1 cellular context compared by ENCODE assay signal in the genomic region with DNA sequence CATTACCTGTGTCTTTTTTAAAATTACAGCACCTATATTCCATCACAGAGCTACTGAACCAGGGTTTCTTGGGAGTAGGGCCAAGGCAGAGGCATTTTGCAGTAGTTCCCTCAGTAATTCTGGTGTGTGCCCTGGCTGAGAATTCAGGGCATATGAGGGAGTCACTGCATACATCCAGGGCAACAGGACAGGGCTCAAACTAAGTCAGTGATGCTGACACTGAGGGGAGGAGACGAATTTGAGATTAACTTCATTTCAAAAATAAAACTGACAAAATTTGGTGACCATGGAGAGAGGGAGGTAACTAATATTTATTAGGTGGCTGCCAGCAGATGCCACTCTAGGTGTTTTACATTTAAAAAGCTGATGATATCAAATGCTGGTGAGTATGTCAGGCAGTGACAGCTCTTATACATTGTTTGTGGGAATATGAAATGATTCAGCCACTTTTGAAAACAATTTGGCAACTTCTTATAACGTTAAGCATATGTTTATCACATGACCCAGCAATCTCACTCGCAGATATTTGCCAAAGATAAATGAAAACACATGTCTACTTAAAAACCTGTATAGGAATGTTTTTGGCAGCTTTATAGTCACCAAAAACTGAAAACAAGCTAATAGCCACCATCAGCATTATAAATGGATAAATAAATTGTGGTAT.
A peak's percentile ranks its signal among the peaks of the same experiment; 100 is the strongest.
TF ChIP-seq lines count a peak whose summit lies in the region.

No MANE protein-coding gene starts in this region.

TF ChIP-seq in SK-N-SH, 30 proteins besides CTCF, POLR2A, EP300 and RAD21 (continued from another document):
- TF ChIP-seq NRF1 (IDR thresholded peaks at IDR 0.05; ENCODE audit: low read depth, low read length) = no peak
- TF ChIP-seq FOXJ3 (CRISPR knock-in tag; IDR thresholded peaks at IDR 0.05) = no peak
- no peak for TF ChIP-seq GABPA (IDR thresholded peaks at IDR 0.05; ENCODE audit: low read depth)
- TF ChIP-seq TEAD4 (IDR thresholded peaks at IDR 0.05; ENCODE audit: borderline replicate concordance, insufficient read depth) = 0 out of 2 replicates have a peak, but pooled peaks have one; percentile 18
- no peak for TF ChIP-seq EZH2phosphoT487 (IDR thresholded peaks at IDR 0.05; ENCODE audit: borderline replicate concordance, low read depth)
- peak; percentile 46; the same call in 1 of the 2 replicates for TF ChIP-seq NFIC (IDR thresholded peaks at IDR 0.05; ENCODE audit: borderline replicate concordance)
- TF ChIP-seq, protein P1, sequence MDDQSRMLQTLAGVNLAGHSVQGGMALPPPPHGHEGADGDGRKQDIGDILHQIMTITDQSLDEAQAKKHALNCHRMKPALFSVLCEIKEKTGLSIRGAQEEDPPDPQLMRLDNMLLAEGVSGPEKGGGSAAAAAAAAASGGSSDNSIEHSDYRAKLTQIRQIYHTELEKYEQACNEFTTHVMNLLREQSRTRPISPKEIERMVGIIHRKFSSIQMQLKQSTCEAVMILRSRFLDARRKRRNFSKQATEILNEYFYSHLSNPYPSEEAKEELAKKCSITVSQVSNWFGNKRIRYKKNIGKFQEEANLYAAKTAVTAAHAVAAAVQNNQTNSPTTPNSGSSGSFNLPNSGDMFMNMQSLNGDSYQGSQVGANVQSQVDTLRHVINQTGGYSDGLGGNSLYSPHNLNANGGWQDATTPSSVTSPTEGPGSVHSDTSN (IDR thresholded peaks at IDR 0.05) = peak; percentile 79
- no peak for TF ChIP-seq MEF2A (IDR thresholded peaks at IDR 0.05; ENCODE audit: borderline replicate concordance, low read depth)
- peak; percentile 50; the same call in 1 of the 2 replicates for TF ChIP-seq FOSL2 (IDR thresholded peaks at IDR 0.05; ENCODE audit: borderline replicate concordance, low read depth)
- TF ChIP-seq, protein P2, sequence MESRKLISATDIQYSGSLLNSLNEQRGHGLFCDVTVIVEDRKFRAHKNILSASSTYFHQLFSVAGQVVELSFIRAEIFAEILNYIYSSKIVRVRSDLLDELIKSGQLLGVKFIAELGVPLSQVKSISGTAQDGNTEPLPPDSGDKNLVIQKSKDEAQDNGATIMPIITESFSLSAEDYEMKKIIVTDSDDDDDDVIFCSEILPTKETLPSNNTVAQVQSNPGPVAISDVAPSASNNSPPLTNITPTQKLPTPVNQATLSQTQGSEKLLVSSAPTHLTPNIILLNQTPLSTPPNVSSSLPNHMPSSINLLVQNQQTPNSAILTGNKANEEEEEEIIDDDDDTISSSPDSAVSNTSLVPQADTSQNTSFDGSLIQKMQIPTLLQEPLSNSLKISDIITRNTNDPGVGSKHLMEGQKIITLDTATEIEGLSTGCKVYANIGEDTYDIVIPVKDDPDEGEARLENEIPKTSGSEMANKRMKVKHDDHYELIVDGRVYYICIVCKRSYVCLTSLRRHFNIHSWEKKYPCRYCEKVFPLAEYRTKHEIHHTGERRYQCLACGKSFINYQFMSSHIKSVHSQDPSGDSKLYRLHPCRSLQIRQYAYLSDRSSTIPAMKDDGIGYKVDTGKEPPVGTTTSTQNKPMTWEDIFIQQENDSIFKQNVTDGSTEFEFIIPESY (IDR thresholded peaks at IDR 0.05; ENCODE audit: borderline replicate concordance, low read depth) = no peak
- TF ChIP-seq MXI1 (IDR thresholded peaks at IDR 0.05; ENCODE audit: low read depth, low read length) = no peak
- TF ChIP-seq RCOR1 (IDR thresholded peaks at IDR 0.05; ENCODE audit: low read length) = no peak
- TF ChIP-seq, protein P3, sequence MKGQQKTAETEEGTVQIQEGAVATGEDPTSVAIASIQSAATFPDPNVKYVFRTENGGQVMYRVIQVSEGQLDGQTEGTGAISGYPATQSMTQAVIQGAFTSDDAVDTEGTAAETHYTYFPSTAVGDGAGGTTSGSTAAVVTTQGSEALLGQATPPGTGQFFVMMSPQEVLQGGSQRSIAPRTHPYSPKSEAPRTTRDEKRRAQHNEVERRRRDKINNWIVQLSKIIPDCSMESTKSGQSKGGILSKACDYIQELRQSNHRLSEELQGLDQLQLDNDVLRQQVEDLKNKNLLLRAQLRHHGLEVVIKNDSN (IDR thresholded peaks at IDR 0.05; ENCODE audit: borderline replicate concordance, low read depth) = peak; percentile 75
- peak; percentile 67 for TF ChIP-seq JUND (IDR thresholded peaks at IDR 0.05)
- TF ChIP-seq, protein P4, sequence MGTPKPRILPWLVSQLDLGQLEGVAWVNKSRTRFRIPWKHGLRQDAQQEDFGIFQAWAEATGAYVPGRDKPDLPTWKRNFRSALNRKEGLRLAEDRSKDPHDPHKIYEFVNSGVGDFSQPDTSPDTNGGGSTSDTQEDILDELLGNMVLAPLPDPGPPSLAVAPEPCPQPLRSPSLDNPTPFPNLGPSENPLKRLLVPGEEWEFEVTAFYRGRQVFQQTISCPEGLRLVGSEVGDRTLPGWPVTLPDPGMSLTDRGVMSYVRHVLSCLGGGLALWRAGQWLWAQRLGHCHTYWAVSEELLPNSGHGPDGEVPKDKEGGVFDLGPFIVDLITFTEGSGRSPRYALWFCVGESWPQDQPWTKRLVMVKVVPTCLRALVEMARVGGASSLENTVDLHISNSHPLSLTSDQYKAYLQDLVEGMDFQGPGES (IDR thresholded peaks at IDR 0.05; ENCODE audit: low read depth, low read length) = no peak
- no peak for TF ChIP-seq ELF1 (IDR thresholded peaks at IDR 0.05)
- TF ChIP-seq FOXM1 (IDR thresholded peaks at IDR 0.05; ENCODE audit: low read depth) = peak; percentile 34; the same call in 1 of the 2 replicates
- no peak for TF ChIP-seq GATA2 (CRISPR knock-in tag; IDR thresholded peaks at IDR 0.05)
